10 cellular contexts compared by ENCODE assay signal in genomic region chr2:32264422-32265149, GRCh38. TPM values are rescaled to one million over a fixed set of nuclear protein-coding genes. Genes with fewer than 3 reads are reported as not detected.
A peak's percentile ranks its signal among the peaks of the same experiment; 100 is the strongest.
DNase-seq lines count a peak whose midpoint lies in the region; ATAC-seq and TF ChIP-seq lines count a peak whose summit lies in the region.
"Had no signal": no experiment of that assay in that cellular context is flagged by ENCODE, and none has a peak within 500 bp of the region (broad histone marks: within the 10 kb centered on the region; RNA-seq: fewer than 3 reads in every experiment).

A gene with protein sequence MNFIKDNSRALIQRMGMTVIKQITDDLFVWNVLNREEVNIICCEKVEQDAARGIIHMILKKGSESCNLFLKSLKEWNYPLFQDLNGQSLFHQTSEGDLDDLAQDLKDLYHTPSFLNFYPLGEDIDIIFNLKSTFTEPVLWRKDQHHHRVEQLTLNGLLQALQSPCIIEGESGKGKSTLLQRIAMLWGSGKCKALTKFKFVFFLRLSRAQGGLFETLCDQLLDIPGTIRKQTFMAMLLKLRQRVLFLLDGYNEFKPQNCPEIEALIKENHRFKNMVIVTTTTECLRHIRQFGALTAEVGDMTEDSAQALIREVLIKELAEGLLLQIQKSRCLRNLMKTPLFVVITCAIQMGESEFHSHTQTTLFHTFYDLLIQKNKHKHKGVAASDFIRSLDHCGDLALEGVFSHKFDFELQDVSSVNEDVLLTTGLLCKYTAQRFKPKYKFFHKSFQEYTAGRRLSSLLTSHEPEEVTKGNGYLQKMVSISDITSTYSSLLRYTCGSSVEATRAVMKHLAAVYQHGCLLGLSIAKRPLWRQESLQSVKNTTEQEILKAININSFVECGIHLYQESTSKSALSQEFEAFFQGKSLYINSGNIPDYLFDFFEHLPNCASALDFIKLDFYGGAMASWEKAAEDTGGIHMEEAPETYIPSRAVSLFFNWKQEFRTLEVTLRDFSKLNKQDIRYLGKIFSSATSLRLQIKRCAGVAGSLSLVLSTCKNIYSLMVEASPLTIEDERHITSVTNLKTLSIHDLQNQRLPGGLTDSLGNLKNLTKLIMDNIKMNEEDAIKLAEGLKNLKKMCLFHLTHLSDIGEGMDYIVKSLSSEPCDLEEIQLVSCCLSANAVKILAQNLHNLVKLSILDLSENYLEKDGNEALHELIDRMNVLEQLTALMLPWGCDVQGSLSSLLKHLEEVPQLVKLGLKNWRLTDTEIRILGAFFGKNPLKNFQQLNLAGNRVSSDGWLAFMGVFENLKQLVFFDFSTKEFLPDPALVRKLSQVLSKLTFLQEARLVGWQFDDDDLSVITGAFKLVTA (minus strand): TSS chr2:32264886. CDS start chr2:32256775, 8,111 bp downstream.

- H3K4me2 ChIP-seq in Karpas-422 (ENCODE audit: low read depth, low read length, poor library complexity, severe bottlenecking) = peak within 1 kb of the TSS; percentile 55

- H2AFZ ChIP-seq in Karpas-422 (ENCODE audit: low read length) = peak within 1 kb of the TSS; percentile 78

- TF ChIP-seq CTCF in GM13977 (IDR thresholded peaks at IDR 0.05; ENCODE audit: extremely low read depth, insufficient read depth, missing control alignments) = no peak

- H3K27ac ChIP-seq in Karpas-422 (ENCODE audit: low read length) = peak within 1 kb of the TSS; percentile 87

- no peaks in the 10 kb centered on the region for H3K79me2 ChIP-seq in Karpas-422 (ENCODE audit: low read length)

- ATAC-seq in GM21576 (IDR thresholded peaks at IDR 0.05; ENCODE audit: unreplicated experiment) (peak; percentile 94), HG03457 (IDR thresholded peaks at IDR 0.05; ENCODE audit: unreplicated experiment) (no peak)
- ATAC-seq: HCT116 had no signal

- peak within 1 kb of the TSS; percentile 37 for H3K4me3 ChIP-seq in Karpas-422 (ENCODE audit: low read length)

- in situ Hi-C loops in GM13977 (cut with MboI; ENCODE audit: low pct_unique_long_range_greater_than_20kb, low sequenced_read_pairs, unreplicated experiment) = no loop called here

- no peaks in the 10 kb centered on the region for H3K9me2 ChIP-seq in Karpas-422 (replicated peaks; ENCODE audit: insufficient read depth, low read length)

- peak; percentile 58 for DNase-seq in GM13977 (ENCODE audit: low spot score)
- peak; percentile 82 for DNase-seq in Karpas-422
- peak; percentile 50 for DNase-seq in globus pallidus (ENCODE audit: low spot score)
- no peak for DNase-seq in NCI-H2107 (lab: John Stamatoyannopoulos, UW)
- DNase-seq in HuH-7.5 (ENCODE audit: low spot score) = no peak
- no peak for DNase-seq in SK-N-DZ (ENCODE audit: low spot score)
- DNase-seq: activated naive CD8-positive, alpha-beta T cell treated with anti-CD3 and anti-CD28 coated beads, Interleukin-2, amount 10 ng/mL, durations not matched to agents 7 days and 5 days had no signal

- H3K27me3 ChIP-seq in Karpas-422 (ENCODE audit: low read length) = no peaks in the 10 kb centered on the region

- peaks cover 30% of the 10 kb centered on the region for H3K4me1 ChIP-seq in Karpas-422 (ENCODE audit: low read length)

- peak within 1 kb of the TSS; percentile 50 for H3K9ac ChIP-seq in Karpas-422 (ENCODE audit: low read length)

- H4K20me1 ChIP-seq in Karpas-422 (ENCODE audit: insufficient read depth, low read depth, low read length) = no peaks in the 10 kb centered on the region

- no peaks in the 10 kb centered on the region for H3K9me3 ChIP-seq in Karpas-422 (ENCODE audit: low read length)

- H3K36me3 ChIP-seq in Karpas-422 (ENCODE audit: insufficient read depth, low read length) = no peaks in the 10 kb centered on the region

RNA-seq across cellular contexts. Expression of the gene that starts here (rescaled TPM):
- total RNA-seq in Karpas-422 (2014; rRNA removed; shearing (Covaris generic); ENCODE audit: low replicate concordance) = 0.51 and 1.6 TPM in 2 replicates
- not detected in 2 replicates for polyA plus RNA-seq in SK-N-DZ (2014; cell fraction: cytosol; rRNA removed)
- polyA plus RNA-seq in SK-N-DZ (2014; cell fraction: nucleus; rRNA removed) = 0.08 TPM in 1 of 2 replicates, not detected in the other

Comparison
In these comparisons a context has a peak if more than half of its experiments do, and no peak if none do; other contexts are left out.
1. DNase-seq: peak in GM13977 (single experiment), Karpas-422 (single experiment) and globus pallidus (single experiment); none in NCI-H2107 (single experiment), HuH-7.5 (single experiment) and SK-N-DZ (single experiment).